In the genomic region with DNA sequence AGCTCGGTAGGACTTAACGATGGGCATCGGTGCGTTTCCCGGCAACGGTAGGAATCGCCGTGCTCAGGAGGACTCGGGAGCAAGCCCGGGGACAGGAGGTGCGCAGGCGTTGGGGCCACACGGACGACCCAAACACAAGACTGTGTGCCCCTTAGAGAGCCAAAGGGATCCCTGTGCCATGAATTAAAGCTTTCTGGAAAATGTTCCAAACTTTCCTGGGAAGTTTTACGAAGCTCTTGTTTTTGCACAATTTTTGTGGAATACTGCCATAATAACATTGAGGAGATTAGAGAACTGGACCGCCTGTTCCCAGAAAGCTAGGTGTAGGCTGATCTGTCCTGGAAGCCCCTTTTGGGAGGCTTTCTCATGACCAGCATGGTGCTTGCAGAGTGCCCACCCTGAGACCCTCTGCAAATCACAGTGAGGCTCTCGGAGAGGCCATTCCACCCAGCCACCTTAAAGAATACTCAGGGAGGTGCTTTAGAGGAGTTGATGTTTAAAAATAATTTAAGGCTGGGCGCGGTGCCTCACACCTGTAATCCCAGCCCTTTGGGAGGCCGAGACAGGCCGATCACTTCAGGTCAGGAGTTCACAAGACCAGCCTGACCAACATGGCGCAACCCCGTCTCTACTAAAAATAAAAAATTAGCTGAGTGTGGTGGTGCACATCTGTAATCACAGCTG, we compare ENCODE assay signal across 1 cellular context.
TF ChIP-seq lines count a peak whose summit lies in the region.

No MANE protein-coding gene starts in this region.

TF ChIP-seq in HepG2, 621 proteins besides CTCF, POLR2A, EP300 and RAD21 (continued from another document and continues in another):
- TF ChIP-seq ETV5 (CRISPR knock-in tag; IDR thresholded peaks at IDR 0.05; ENCODE audit: borderline replicate concordance) (no peak), ZBTB37 (CRISPR knock-in tag; IDR thresholded peaks at IDR 0.05) (no peak), LCORL (IDR thresholded peaks at IDR 0.05) (no peak), LCORL (CRISPR knock-in tag; IDR thresholded peaks at IDR 0.05) (no peak), REPIN1 (CRISPR knock-in tag; IDR thresholded peaks at IDR 0.05; ENCODE audit: borderline replicate concordance, low read depth) (peak; percentile 11; the same call in 1 of the 2 replicates), TMF1 (CRISPR knock-in tag; IDR thresholded peaks at IDR 0.05; ENCODE audit: low read depth) (peak; percentile 73; the same call in 1 of the 2 replicates), ZNF615 (CRISPR knock-in tag; IDR thresholded peaks at IDR 0.05; ENCODE audit: borderline replicate concordance) (no peak), CENPX (CRISPR knock-in tag; IDR thresholded peaks at IDR 0.05) (no peak), ARID5B (CRISPR knock-in tag; IDR thresholded peaks at IDR 0.05) (no peak), CBX1 (IDR thresholded peaks at IDR 0.05; ENCODE audit: low read depth) (no peak), ZNF878 (CRISPR knock-in tag; IDR thresholded peaks at IDR 0.05) (no peak), HBP1 (CRISPR knock-in tag; IDR thresholded peaks at IDR 0.05; ENCODE audit: low read depth) (peak; percentile 42; the same call in 1 of the 2 replicates), ZNF570 (CRISPR knock-in tag; IDR thresholded peaks at IDR 0.05; ENCODE audit: borderline replicate concordance) (no peak), DRAP1 (CRISPR knock-in tag; IDR thresholded peaks at IDR 0.05) (no peak), HNRNPL (IDR thresholded peaks at IDR 0.05; ENCODE audit: low read depth, low read length) (no peak), FIP1L1 (IDR thresholded peaks at IDR 0.05; ENCODE audit: borderline replicate concordance, insufficient read depth, low read depth, low read length) (no peak), ZNF274 (CRISPR knock-in tag; IDR thresholded peaks at IDR 0.05) (no peak), SRSF1 (optimal IDR thresholded peaks at IDR 0.05; ENCODE audit: low read depth, low read length) (no peak), DNMT3B (CRISPR knock-in tag; conservative IDR thresholded peaks at IDR 0.05) (no peak), ZNF33B (CRISPR knock-in tag; IDR thresholded peaks at IDR 0.05) (no peak), YEATS4 (CRISPR knock-in tag; IDR thresholded peaks at IDR 0.05; ENCODE audit: borderline replicate concordance) (no peak), HNRNPH1 (optimal IDR thresholded peaks at IDR 0.05; ENCODE audit: low read depth, low read length) (no peak), JARID2 (CRISPR knock-in tag; IDR thresholded peaks at IDR 0.05; ENCODE audit: insufficient replicate concordance) (no peak), ZNF33A (CRISPR knock-in tag; IDR thresholded peaks at IDR 0.05; ENCODE audit: borderline replicate concordance) (no peak), SIN3B (IDR thresholded peaks at IDR 0.05; ENCODE audit: low read length) (no peak), BHLHE40 (IDR thresholded peaks at IDR 0.05; ENCODE audit: low read length) (no peak), E2F2 (CRISPR knock-in tag; IDR thresholded peaks at IDR 0.05; ENCODE audit: borderline replicate concordance) (no peak), NAIF1 (CRISPR knock-in tag; IDR thresholded peaks at IDR 0.05; ENCODE audit: borderline replicate concordance) (no peak), ZNF383 (CRISPR knock-in tag; IDR thresholded peaks at IDR 0.05; ENCODE audit: borderline replicate concordance) (no peak; the same call in 1 of the 2 replicates), ZNF431 (CRISPR knock-in tag; IDR thresholded peaks at IDR 0.05; ENCODE audit: borderline replicate concordance, low read depth) (no peak), ELK4 (CRISPR knock-in tag; IDR thresholded peaks at IDR 0.05; ENCODE audit: borderline replicate concordance) (no peak), MED8 (CRISPR knock-in tag; IDR thresholded peaks at IDR 0.05; ENCODE audit: insufficient replicate concordance) (no peak), HNRNPUL1 (IDR thresholded peaks at IDR 0.05; ENCODE audit: low read depth, low read length) (no peak), ZNF879 (CRISPR knock-in tag; IDR thresholded peaks at IDR 0.05) (no peak), MXD4 (CRISPR knock-in tag; IDR thresholded peaks at IDR 0.05) (no peak)
- TF ChIP-seq, protein P1, sequence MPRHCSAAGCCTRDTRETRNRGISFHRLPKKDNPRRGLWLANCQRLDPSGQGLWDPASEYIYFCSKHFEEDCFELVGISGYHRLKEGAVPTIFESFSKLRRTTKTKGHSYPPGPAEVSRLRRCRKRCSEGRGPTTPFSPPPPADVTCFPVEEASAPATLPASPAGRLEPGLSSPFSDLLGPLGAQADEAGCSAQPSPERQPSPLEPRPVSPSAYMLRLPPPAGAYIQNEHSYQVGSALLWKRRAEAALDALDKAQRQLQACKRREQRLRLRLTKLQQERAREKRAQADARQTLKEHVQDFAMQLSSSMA (CRISPR knock-in tag; IDR thresholded peaks at IDR 0.05): no peak
- TF ChIP-seq, protein P2, sequence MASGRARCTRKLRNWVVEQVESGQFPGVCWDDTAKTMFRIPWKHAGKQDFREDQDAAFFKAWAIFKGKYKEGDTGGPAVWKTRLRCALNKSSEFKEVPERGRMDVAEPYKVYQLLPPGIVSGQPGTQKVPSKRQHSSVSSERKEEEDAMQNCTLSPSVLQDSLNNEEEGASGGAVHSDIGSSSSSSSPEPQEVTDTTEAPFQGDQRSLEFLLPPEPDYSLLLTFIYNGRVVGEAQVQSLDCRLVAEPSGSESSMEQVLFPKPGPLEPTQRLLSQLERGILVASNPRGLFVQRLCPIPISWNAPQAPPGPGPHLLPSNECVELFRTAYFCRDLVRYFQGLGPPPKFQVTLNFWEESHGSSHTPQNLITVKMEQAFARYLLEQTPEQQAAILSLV (CRISPR knock-in tag; IDR thresholded peaks at IDR 0.05; ENCODE audit: borderline replicate concordance): 0 out of 2 replicates have a peak, but pooled peaks have one; percentile 6
- TF ChIP-seq, protein P3, sequence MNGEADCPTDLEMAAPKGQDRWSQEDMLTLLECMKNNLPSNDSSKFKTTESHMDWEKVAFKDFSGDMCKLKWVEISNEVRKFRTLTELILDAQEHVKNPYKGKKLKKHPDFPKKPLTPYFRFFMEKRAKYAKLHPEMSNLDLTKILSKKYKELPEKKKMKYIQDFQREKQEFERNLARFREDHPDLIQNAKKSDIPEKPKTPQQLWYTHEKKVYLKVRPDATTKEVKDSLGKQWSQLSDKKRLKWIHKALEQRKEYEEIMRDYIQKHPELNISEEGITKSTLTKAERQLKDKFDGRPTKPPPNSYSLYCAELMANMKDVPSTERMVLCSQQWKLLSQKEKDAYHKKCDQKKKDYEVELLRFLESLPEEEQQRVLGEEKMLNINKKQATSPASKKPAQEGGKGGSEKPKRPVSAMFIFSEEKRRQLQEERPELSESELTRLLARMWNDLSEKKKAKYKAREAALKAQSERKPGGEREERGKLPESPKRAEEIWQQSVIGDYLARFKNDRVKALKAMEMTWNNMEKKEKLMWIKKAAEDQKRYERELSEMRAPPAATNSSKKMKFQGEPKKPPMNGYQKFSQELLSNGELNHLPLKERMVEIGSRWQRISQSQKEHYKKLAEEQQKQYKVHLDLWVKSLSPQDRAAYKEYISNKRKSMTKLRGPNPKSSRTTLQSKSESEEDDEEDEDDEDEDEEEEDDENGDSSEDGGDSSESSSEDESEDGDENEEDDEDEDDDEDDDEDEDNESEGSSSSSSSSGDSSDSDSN (CRISPR knock-in tag; IDR thresholded peaks at IDR 0.05): peak; percentile 12; the same call in 1 of the 2 replicates
- TF ChIP-seq, protein P4, sequence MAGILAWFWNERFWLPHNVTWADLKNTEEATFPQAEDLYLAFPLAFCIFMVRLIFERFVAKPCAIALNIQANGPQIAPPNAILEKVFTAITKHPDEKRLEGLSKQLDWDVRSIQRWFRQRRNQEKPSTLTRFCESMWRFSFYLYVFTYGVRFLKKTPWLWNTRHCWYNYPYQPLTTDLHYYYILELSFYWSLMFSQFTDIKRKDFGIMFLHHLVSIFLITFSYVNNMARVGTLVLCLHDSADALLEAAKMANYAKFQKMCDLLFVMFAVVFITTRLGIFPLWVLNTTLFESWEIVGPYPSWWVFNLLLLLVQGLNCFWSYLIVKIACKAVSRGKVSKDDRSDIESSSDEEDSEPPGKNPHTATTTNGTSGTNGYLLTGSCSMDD (CRISPR knock-in tag; IDR thresholded peaks at IDR 0.05): no peak
- TF ChIP-seq, protein P5, sequence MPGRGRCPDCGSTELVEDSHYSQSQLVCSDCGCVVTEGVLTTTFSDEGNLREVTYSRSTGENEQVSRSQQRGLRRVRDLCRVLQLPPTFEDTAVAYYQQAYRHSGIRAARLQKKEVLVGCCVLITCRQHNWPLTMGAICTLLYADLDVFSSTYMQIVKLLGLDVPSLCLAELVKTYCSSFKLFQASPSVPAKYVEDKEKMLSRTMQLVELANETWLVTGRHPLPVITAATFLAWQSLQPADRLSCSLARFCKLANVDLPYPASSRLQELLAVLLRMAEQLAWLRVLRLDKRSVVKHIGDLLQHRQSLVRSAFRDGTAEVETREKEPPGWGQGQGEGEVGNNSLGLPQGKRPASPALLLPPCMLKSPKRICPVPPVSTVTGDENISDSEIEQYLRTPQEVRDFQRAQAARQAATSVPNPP (CRISPR knock-in tag; IDR thresholded peaks at IDR 0.05): no peak; the same call in 1 of the 2 replicates
- TF ChIP-seq, protein P6, sequence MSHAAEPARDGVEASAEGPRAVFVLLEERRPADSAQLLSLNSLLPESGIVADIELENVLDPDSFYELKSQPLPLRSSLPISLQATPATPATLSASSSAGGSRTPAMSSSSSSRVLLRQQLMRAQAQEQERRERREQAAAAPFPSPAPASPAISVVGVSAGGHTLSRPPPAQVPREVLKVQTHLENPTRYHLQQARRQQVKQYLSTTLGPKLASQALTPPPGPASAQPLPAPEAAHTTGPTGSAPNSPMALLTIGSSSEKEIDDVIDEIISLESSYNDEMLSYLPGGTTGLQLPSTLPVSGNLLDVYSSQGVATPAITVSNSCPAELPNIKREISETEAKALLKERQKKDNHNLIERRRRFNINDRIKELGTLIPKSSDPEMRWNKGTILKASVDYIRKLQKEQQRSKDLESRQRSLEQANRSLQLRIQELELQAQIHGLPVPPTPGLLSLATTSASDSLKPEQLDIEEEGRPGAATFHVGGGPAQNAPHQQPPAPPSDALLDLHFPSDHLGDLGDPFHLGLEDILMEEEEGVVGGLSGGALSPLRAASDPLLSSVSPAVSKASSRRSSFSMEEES (CRISPR knock-in tag; IDR thresholded peaks at IDR 0.05): no peak
